ENCODE assay signal across 2 cellular contexts in the genomic region with DNA sequence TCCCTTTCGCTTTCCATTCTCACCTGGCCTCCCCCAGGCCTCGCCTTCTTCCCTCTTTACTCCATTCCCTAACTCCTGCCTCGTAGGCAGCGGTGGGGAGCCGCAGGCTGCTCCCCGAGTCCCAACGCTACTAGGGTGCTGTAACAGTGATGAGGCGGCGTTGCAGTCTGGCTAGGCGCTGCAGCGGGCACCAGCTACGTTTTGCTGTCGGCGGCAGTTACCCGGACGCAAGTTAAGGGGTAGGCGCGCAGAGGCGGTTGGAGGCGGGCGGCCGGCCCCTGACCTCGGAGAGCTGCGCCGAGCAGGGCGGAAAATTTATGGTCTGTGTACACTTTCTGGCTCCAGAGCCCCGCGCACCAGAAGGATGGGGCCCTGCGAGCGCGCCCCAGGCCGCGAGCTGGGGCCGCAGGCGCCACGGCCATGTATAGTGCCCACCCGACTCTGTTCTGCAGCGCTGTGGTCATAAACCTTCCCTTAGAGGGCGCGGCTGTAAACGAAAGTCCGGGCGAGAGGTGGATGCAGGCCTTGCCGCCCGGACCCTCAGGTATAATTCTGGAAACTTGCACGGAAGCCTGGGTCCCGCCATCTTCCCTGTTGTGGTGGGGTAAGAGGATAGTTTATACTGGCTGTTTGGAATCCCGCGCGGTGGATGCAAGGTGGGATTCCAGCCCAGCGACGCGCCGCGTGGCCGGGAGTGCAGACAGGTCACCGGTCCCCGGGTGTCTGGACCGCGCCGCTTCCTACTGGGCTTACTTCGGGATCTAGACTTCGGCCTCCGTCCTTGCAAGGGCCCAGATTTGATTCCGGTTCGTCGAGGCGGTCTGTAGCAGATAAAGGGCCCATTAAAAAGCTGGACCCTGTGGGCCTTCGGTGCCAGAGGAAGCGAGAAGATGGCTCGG.
TF ChIP-seq lines count a peak whose summit lies in the region.

No MANE protein-coding gene starts in this region.

TF ChIP-seq in K562, 482 proteins besides CTCF, POLR2A, EP300 and RAD21 (continues in another document):
- no peak for TF ChIP-seq ZNF512 (tag; IDR thresholded peaks at IDR 0.05)
- no peak for TF ChIP-seq FOXA1 (IDR thresholded peaks at IDR 0.05; ENCODE audit: borderline replicate concordance)
- TF ChIP-seq, protein P1, sequence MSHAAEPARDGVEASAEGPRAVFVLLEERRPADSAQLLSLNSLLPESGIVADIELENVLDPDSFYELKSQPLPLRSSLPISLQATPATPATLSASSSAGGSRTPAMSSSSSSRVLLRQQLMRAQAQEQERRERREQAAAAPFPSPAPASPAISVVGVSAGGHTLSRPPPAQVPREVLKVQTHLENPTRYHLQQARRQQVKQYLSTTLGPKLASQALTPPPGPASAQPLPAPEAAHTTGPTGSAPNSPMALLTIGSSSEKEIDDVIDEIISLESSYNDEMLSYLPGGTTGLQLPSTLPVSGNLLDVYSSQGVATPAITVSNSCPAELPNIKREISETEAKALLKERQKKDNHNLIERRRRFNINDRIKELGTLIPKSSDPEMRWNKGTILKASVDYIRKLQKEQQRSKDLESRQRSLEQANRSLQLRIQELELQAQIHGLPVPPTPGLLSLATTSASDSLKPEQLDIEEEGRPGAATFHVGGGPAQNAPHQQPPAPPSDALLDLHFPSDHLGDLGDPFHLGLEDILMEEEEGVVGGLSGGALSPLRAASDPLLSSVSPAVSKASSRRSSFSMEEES (CRISPR knock-in tag; IDR thresholded peaks at IDR 0.05): no peak
- no peak for TF ChIP-seq HDGF (IDR thresholded peaks at IDR 0.05)
- TF ChIP-seq PML (IDR thresholded peaks at IDR 0.05; ENCODE audit: low read length): no peak
- TF ChIP-seq, protein P2, sequence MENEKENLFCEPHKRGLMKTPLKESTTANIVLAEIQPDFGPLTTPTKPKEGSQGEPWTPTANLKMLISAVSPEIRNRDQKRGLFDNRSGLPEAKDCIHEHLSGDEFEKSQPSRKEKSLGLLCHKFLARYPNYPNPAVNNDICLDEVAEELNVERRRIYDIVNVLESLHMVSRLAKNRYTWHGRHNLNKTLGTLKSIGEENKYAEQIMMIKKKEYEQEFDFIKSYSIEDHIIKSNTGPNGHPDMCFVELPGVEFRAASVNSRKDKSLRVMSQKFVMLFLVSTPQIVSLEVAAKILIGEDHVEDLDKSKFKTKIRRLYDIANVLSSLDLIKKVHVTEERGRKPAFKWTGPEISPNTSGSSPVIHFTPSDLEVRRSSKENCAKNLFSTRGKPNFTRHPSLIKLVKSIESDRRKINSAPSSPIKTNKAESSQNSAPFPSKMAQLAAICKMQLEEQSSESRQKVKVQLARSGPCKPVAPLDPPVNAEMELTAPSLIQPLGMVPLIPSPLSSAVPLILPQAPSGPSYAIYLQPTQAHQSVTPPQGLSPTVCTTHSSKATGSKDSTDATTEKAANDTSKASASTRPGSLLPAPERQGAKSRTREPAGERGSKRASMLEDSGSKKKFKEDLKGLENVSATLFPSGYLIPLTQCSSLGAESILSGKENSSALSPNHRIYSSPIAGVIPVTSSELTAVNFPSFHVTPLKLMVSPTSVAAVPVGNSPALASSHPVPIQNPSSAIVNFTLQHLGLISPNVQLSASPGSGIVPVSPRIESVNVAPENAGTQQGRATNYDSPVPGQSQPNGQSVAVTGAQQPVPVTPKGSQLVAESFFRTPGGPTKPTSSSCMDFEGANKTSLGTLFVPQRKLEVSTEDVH (IDR thresholded peaks at IDR 0.05; ENCODE audit: low read depth, partially characterized antibody): no peak
- TF ChIP-seq SREBF2 (CRISPR knock-in tag; IDR thresholded peaks at IDR 0.05): no peak
- no peak for TF ChIP-seq FOXJ3 (CRISPR knock-in tag; IDR thresholded peaks at IDR 0.05)
- no peak for TF ChIP-seq ZNF668 (CRISPR knock-in tag; IDR thresholded peaks at IDR 0.05)
- TF ChIP-seq NR2C1 (IDR thresholded peaks at IDR 0.05): no peak
- no peak for TF ChIP-seq NR2C1 (tag; IDR thresholded peaks at IDR 0.05)
- no peak for TF ChIP-seq NEUROD1 (IDR thresholded peaks at IDR 0.05; ENCODE audit: borderline replicate concordance, low read depth, low read length, partially characterized antibody)
- no peak for TF ChIP-seq NR2C2 (CRISPR knock-in tag; IDR thresholded peaks at IDR 0.05)
- TF ChIP-seq NR2C2 (tag; IDR thresholded peaks at IDR 0.05): no peak
- TF ChIP-seq HOMEZ (CRISPR knock-in tag; IDR thresholded peaks at IDR 0.05): no peak

TF ChIP-seq in SK-N-SH treated with all-trans-retinoic acid at 6 μM for 48 hours, 23 proteins besides CTCF, POLR2A, EP300 and RAD21 (continued from another document):
- TF ChIP-seq TSHZ2 (CRISPR knock-in tag; IDR thresholded peaks at IDR 0.05) (no peak), TCF4 (CRISPR knock-in tag; IDR thresholded peaks at IDR 0.05; ENCODE audit: borderline replicate concordance) (no peak), GLIS3 (CRISPR knock-in tag; IDR thresholded peaks at IDR 0.05) (no peak), SNAI2 (CRISPR knock-in tag; IDR thresholded peaks at IDR 0.05) (no peak), ZNF70 (CRISPR knock-in tag; IDR thresholded peaks at IDR 0.05) (no peak), PPARA (CRISPR knock-in tag; IDR thresholded peaks at IDR 0.05; ENCODE audit: borderline replicate concordance) (no peak), OSR1 (CRISPR knock-in tag; IDR thresholded peaks at IDR 0.05) (no peak), ZFP30 (CRISPR knock-in tag; IDR thresholded peaks at IDR 0.05) (no peak), ZC3H10 (CRISPR knock-in tag; IDR thresholded peaks at IDR 0.05) (no peak), BACH2 (CRISPR knock-in tag; IDR thresholded peaks at IDR 0.05; ENCODE audit: borderline replicate concordance) (no peak), CREB5 (CRISPR knock-in tag; IDR thresholded peaks at IDR 0.05; ENCODE audit: low read depth) (no peak), CSDC2 (CRISPR knock-in tag; IDR thresholded peaks at IDR 0.05) (no peak), ARNTL (CRISPR knock-in tag; IDR thresholded peaks at IDR 0.05; ENCODE audit: borderline replicate concordance, low read depth) (no peak), ISL1 (CRISPR knock-in tag; IDR thresholded peaks at IDR 0.05) (no peak), PATZ1 (CRISPR knock-in tag; IDR thresholded peaks at IDR 0.05; ENCODE audit: borderline replicate concordance) (no peak)
- TF ChIP-seq, protein P3, sequence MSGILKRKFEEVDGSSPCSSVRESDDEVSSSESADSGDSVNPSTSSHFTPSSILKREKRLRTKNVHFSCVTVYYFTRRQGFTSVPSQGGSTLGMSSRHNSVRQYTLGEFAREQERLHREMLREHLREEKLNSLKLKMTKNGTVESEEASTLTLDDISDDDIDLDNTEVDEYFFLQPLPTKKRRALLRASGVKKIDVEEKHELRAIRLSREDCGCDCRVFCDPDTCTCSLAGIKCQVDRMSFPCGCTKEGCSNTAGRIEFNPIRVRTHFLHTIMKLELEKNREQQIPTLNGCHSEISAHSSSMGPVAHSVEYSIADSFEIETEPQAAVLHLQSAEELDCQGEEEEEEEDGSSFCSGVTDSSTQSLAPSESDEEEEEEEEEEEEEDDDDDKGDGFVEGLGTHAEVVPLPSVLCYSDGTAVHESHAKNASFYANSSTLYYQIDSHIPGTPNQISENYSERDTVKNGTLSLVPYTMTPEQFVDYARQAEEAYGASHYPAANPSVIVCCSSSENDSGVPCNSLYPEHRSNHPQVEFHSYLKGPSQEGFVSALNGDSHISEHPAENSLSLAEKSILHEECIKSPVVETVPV (CRISPR knock-in tag; IDR thresholded peaks at IDR 0.05): no peak
- TF ChIP-seq, protein P4, sequence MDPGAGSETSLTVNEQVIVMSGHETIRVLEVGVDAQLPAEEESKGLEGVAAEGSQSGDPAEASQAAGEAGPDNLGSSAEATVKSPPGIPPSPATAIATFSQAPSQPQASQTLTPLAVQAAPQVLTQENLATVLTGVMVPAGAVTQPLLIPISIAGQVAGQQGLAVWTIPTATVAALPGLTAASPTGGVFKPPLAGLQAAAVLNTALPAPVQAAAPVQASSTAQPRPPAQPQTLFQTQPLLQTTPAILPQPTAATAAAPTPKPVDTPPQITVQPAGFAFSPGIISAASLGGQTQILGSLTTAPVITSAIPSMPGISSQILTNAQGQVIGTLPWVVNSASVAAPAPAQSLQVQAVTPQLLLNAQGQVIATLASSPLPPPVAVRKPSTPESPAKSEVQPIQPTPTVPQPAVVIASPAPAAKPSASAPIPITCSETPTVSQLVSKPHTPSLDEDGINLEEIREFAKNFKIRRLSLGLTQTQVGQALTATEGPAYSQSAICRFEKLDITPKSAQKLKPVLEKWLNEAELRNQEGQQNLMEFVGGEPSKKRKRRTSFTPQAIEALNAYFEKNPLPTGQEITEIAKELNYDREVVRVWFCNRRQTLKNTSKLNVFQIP (CRISPR knock-in tag; IDR thresholded peaks at IDR 0.05; ENCODE audit: borderline replicate concordance, low read depth): no peak
